In genomic region chr3:189267981-189268613, GRCh38 we compare ENCODE assay signal across 11 cellular contexts.
DNase-seq lines count a peak whose midpoint lies in the region; ATAC-seq, FAIRE-seq and TF ChIP-seq lines count a peak whose summit lies in the region.
"Had no signal": no experiment of that assay in that cellular context is flagged by ENCODE, and none has a peak within 500 bp of the region (broad histone marks: within the 10 kb centered on the region; RNA-seq: fewer than 3 reads in every experiment).

No MANE protein-coding gene starts in this region.

- TF ChIP-seq RAD21 in HCT116 (IDR thresholded peaks at IDR 0.05; ENCODE audit: low read depth) = peak; percentile 60

- CTCF ChIA-PET in HCT116 (lab: Charles Lee) = interaction anchor here (1.0 to 3.7 kb wide), 6 partner anchors 9 to 682 kb away, joined by 3 to 26 read pairs (median 6); no protein-coding TSS in a partner anchor

- ATAC-seq in HCT116 = peak; percentile 59
- ATAC-seq in activated T-helper 17 cell treated with anti-CD3 and anti-CD28 coated beads, Interleukin-2, amount 50 U/mL, for 72 hours (replicated peaks) = no peak

- H2AFZ ChIP-seq in HCT116 (ENCODE audit: low read depth, low read length, poor library complexity, severe bottlenecking) = no peak overlapping the region

- no TSS peak for BruUV-seq in HCT116 (replicated peaks; lab: Mats Ljungman, UMichigan)

- no peaks in the 10 kb centered on the region for H3K9me3 Mint-ChIP-seq in activated T-helper 17 cell treated with anti-CD3 and anti-CD28 coated beads, Interleukin-2, amount 50 U/mL, for 72 hours

- H3K36me3 ChIP-seq in HCT116 (ENCODE audit: control insufficient read depth in 1 of 2, insufficient read depth in 2 of 2, low read length in 2 of 2) (no peaks in the 10 kb centered on the region), kidney epithelial cell (ENCODE audit: control insufficient read depth, insufficient read depth, low read length) (no peaks in the 10 kb centered on the region), Peyer's patch (no peaks in the 10 kb centered on the region)
- H3K36me3 ChIP-seq: gastrocnemius medialis, neutrophil had no signal

- no peaks in the 10 kb centered on the region for H4K20me1 ChIP-seq in HCT116 (ENCODE audit: insufficient read depth)

- no peak overlapping the region for H3K4me3 Mint-ChIP-seq in activated T-helper 17 cell treated with anti-CD3 and anti-CD28 coated beads, Interleukin-2, amount 50 U/mL, for 72 hours

- TF ChIP-seq CTCF in AG10803 (conservative IDR thresholded peaks at IDR 0.05; ENCODE audit: low read length) = peak; percentile 39
- TF ChIP-seq CTCF in HCT116 (IDR thresholded peaks at IDR 0.05 in 2 of 3, conservative IDR thresholded peaks at IDR 0.05 in 1 of 3; ENCODE audit: borderline replicate concordance in 1 of 3, insufficient read depth in 1 of 3, low read depth in 2 of 3, low read length in 2 of 3) = peak; percentile 47 to 66 (median 64); a peak in 5 of 6 replicates
- peak; percentile 28 for TF ChIP-seq CTCF in kidney epithelial cell (IDR thresholded peaks at IDR 0.05; ENCODE audit: insufficient read depth, low read length, poor library complexity, severe bottlenecking)
- TF ChIP-seq CTCF in Peyer's patch (IDR thresholded peaks at IDR 0.05) = peak in 1 of 6 experiments; percentile 9
- no peak for TF ChIP-seq CTCF in D721Med (IDR thresholded peaks at IDR 0.05; ENCODE audit: insufficient read depth, missing control alignments)

- H3K9me2 ChIP-seq in HCT116 (ENCODE audit: insufficient read depth) = no peaks in the 10 kb centered on the region

- POLR2A ChIA-PET in HCT116 (lab: Charles Lee) = no interaction called here

- H3K27me3 ChIP-seq in HCT116 (ENCODE audit: insufficient read depth, low read length) (no peaks in the 10 kb centered on the region; the same call in 1 of the 2 replicates), kidney epithelial cell (ENCODE audit: control insufficient read depth, insufficient read depth, low read length) (no peaks in the 10 kb centered on the region), Peyer's patch (no peaks in the 10 kb centered on the region)
- H3K27me3 ChIP-seq: gastrocnemius medialis, neutrophil had no signal

- no peak overlapping the region for H3K27ac Mint-ChIP-seq in activated T-helper 17 cell treated with anti-CD3 and anti-CD28 coated beads, Interleukin-2, amount 50 U/mL, for 72 hours

- no peaks in the 10 kb centered on the region for H3K27me3 Mint-ChIP-seq in activated T-helper 17 cell treated with anti-CD3 and anti-CD28 coated beads, Interleukin-2, amount 50 U/mL, for 72 hours

- no peak for TF ChIP-seq POLR2A in HCT116 (IDR thresholded peaks at IDR 0.05; ENCODE audit: borderline replicate concordance, extremely low read depth, insufficient read depth, insufficient read length)
- TF ChIP-seq POLR2A in Peyer's patch (IDR thresholded peaks at IDR 0.05) = no peak

- H3K79me2 ChIP-seq in HCT116 (ENCODE audit: insufficient read depth, low read length) = no peaks in the 10 kb centered on the region

- H3K27ac ChIP-seq in HCT116 (ENCODE audit: low read depth, low read length) (no peak overlapping the region), Peyer's patch (no peak overlapping the region)
- H3K27ac ChIP-seq: gastrocnemius medialis, neutrophil had no signal

- H3K9ac ChIP-seq in HCT116 (ENCODE audit: low read length) = no peak overlapping the region

- H3K9me3 ChIP-seq in HCT116 (ENCODE audit: control insufficient read depth in 1 of 2, insufficient read depth in 1 of 2, low read depth in 1 of 2, low read length in 2 of 2) (no peaks in the 10 kb centered on the region), Peyer's patch (no peaks in the 10 kb centered on the region)
- H3K9me3 ChIP-seq: gastrocnemius medialis, neutrophil had no signal

- DNase-seq in AG10803 (ENCODE audit: low read depth) (peak; percentile 33), HCT116 (ENCODE audit: low read depth, low spot score) (peak; percentile 36), SW480 (ENCODE audit: low spot score) (peak; percentile 37), kidney epithelial cell (ENCODE audit: low read depth) (no peak), Peyer's patch (no peak), HK-2 (ENCODE audit: unreplicated experiment) (no peak), D721Med (ENCODE audit: insufficient read length, low spot score) (no peak)
- DNase-seq: activated effector memory CD4-positive, alpha-beta T cell treated with anti-CD3 and anti-CD28 coated beads, Interleukin-2, amount 50 U/mL, for 16 hours; gastrocnemius medialis had no signal

- RAD21 ChIA-PET in HCT116 (lab: Charles Lee; ENCODE audit: low non-redundant PET in 1 of 2, low total read pairs in 2 of 2, uncharacterized antibody in 2 of 2, unreplicated experiment in 2 of 2) = interaction anchor here in 1 of 2 experiments (1.1 kb wide), 1 partner anchor 681 kb away, joined by 5 read pairs; no protein-coding TSS in a partner anchor

- no peak for FAIRE-seq in D721Med (lab: Jason Lieb, UNC)

- intact Hi-C loops in HCT116 (cut with micrococcal nuclease) = no loop called here

- no peaks in the 10 kb centered on the region for H3K4me1 Mint-ChIP-seq in activated T-helper 17 cell treated with anti-CD3 and anti-CD28 coated beads, Interleukin-2, amount 50 U/mL, for 72 hours

- H3K4me3 ChIP-seq in AG10803 (ENCODE audit: low read length) = no peak overlapping the region
- H3K4me3 ChIP-seq in HCT116 (replicated peaks in 1 of 2; ENCODE audit: low read depth in 1 of 2, low read length in 2 of 2) = no peak overlapping the region
- no peak overlapping the region for H3K4me3 ChIP-seq in kidney epithelial cell (ENCODE audit: low read depth, low read length)
- no peak overlapping the region for H3K4me3 ChIP-seq in Peyer's patch
- H3K4me3 ChIP-seq: gastrocnemius medialis had no signal

- no peaks in the 10 kb centered on the region for H3K36me3 Mint-ChIP-seq in activated T-helper 17 cell treated with anti-CD3 and anti-CD28 coated beads, Interleukin-2, amount 50 U/mL, for 72 hours (ENCODE audit: low read depth)

- H3K4me1 ChIP-seq in HCT116 (ENCODE audit: control insufficient read depth in 1 of 2, insufficient read depth in 2 of 2, low read length in 2 of 2) (peaks cover 0 to 9% of the 10 kb centered on the region in 2 experiments; a peak in 3 of 4 replicates), Peyer's patch (no peaks in the 10 kb centered on the region)

- H3K4me2 ChIP-seq in HCT116 (ENCODE audit: low read length) = no peak overlapping the region

TF ChIP-seq in HCT116, 20 proteins besides CTCF, POLR2A, EP300 and RAD21:
- TF ChIP-seq ZFX (IDR thresholded peaks at IDR 0.05) = no peak
- TF ChIP-seq EZH2 (IDR thresholded peaks at IDR 0.05) = no peak
- no peak for TF ChIP-seq POLR2AphosphoS5 (IDR thresholded peaks at IDR 0.05; ENCODE audit: low read depth, low read length)
- no peak for TF ChIP-seq ZBTB33 (IDR thresholded peaks at IDR 0.05; ENCODE audit: extremely low read depth, insufficient replicate concordance, low read length)
- TF ChIP-seq MAX (IDR thresholded peaks at IDR 0.05) = no peak
- TF ChIP-seq SP1 (IDR thresholded peaks at IDR 0.05; ENCODE audit: low read depth) = no peak
- TF ChIP-seq FOSL1 (IDR thresholded peaks at IDR 0.05; ENCODE audit: low read depth) = no peak
- no peak for TF ChIP-seq ELF1 (IDR thresholded peaks at IDR 0.05; ENCODE audit: borderline replicate concordance, low read depth)
- TF ChIP-seq EGR1 (IDR thresholded peaks at IDR 0.05; ENCODE audit: low read depth) = no peak
- TF ChIP-seq SRF (IDR thresholded peaks at IDR 0.05; ENCODE audit: low read depth) = no peak
- no peak for TF ChIP-seq TCF7L2 (IDR thresholded peaks at IDR 0.05; ENCODE audit: borderline replicate concordance, extremely low read depth, insufficient read depth, insufficient read length)
- no peak for TF ChIP-seq CEBPB (IDR thresholded peaks at IDR 0.05; ENCODE audit: low read depth)
- TF ChIP-seq ZNF274 (IDR thresholded peaks at IDR 0.05; ENCODE audit: low read depth, low read length) = no peak

Comparison
In these comparisons a context has a peak if more than half of its experiments do, and no peak if none do; other contexts are left out.
1. DNase-seq: peak in AG10803 (single experiment), HCT116 (single experiment) and SW480 (single experiment); none in kidney epithelial cell (single experiment), Peyer's patch (0 of 3), HK-2 (single experiment) and D721Med (single experiment).